8 cellular contexts compared by ENCODE assay signal in genomic region chr19:1847684-1848398, GRCh38. TPM values are rescaled to one million over a fixed set of nuclear protein-coding genes. Genes with fewer than 3 reads are reported as not detected.
DNase-seq lines count a peak whose midpoint lies in the region; ATAC-seq and TF ChIP-seq lines count a peak whose summit lies in the region.

No MANE protein-coding gene starts in this region.

- H3K9me2 ChIP-seq in SU-DHL-6 (replicated peaks; ENCODE audit: insufficient read depth, low read length) = no peaks in the 10 kb centered on the region

- intact Hi-C loops in activated naive CD4-positive, alpha-beta T cell treated with anti-CD3 and anti-CD28 coated beads for 36 hours (cut with micrococcal nuclease) = loop anchor here (1.0 kb wide), 1 partner anchor 36 kb away; the partner anchor contains the start of gene ATP8B3

- H3K27ac Mint-ChIP-seq in activated naive CD4-positive, alpha-beta T cell treated with anti-CD3 and anti-CD28 coated beads for 36 hours = peak overlapping the region; percentile 89
- H3K27ac Mint-ChIP-seq in endodermal cell = peak overlapping the region; percentile 96

- H3K27ac ChIP-seq in SU-DHL-6 (ENCODE audit: low read depth, low read length) (peak overlapping the region; percentile 93), endodermal cell (ENCODE audit: low read depth, low read length) (peak overlapping the region; percentile 44), muscle layer of duodenum (ENCODE audit: low read length) (peak overlapping the region; percentile 58)

- peak overlapping the region; percentile 98 for H3K9ac ChIP-seq in SU-DHL-6 (ENCODE audit: low read length)
- peak overlapping the region; percentile 98 for H3K9ac ChIP-seq in endodermal cell (ENCODE audit: extremely low read depth, low read length, poor library complexity, severe bottlenecking)

- TF ChIP-seq CTCF in SU-DHL-6 (IDR thresholded peaks at IDR 0.05; ENCODE audit: insufficient read depth, low read length, poor library complexity, severe bottlenecking) (no peak), endodermal cell (conservative IDR thresholded peaks at IDR 0.05) (no peak)

- H3K4me3 ChIP-seq in SU-DHL-6 (ENCODE audit: insufficient read depth, low read length, poor library complexity, severe bottlenecking) (peak overlapping the region; percentile 92), endodermal cell (ENCODE audit: low read length) (peak overlapping the region; percentile 89), muscle layer of duodenum (ENCODE audit: low read depth in 1 of 2, low read length in 2 of 2) (peak overlapping the region; percentile 91 to 100)

- no peak overlapping the region for H2AFZ ChIP-seq in SU-DHL-6 (ENCODE audit: low read depth, low read length, severe bottlenecking)

- no peaks in the 10 kb centered on the region for H3K27me3 ChIP-seq in SU-DHL-6 (ENCODE audit: low read length)
- no peaks in the 10 kb centered on the region for H3K27me3 ChIP-seq in endodermal cell (ENCODE audit: control insufficient read depth, insufficient read depth, low read length, poor library complexity, severe bottlenecking)
- no peaks in the 10 kb centered on the region for H3K27me3 ChIP-seq in muscle layer of duodenum (ENCODE audit: low read depth, low read length)

- peaks cover 5% of the 10 kb centered on the region for H3K36me3 Mint-ChIP-seq in activated naive CD4-positive, alpha-beta T cell treated with anti-CD3 and anti-CD28 coated beads for 36 hours (ENCODE audit: low read depth)
- H3K36me3 Mint-ChIP-seq in endodermal cell (ENCODE audit: low read depth) = peaks cover 5% of the 10 kb centered on the region

- peaks cover 13% of the 10 kb centered on the region for H3F3A ChIP-seq in SU-DHL-6 (ENCODE audit: insufficient read depth)

- no peaks in the 10 kb centered on the region for H3K36me3 ChIP-seq in SU-DHL-6 (ENCODE audit: low read length)
- H3K36me3 ChIP-seq in endodermal cell (ENCODE audit: control insufficient read depth, insufficient read depth, low read length) = peaks cover 3% of the 10 kb centered on the region
- peaks cover 3 to 14% of the 10 kb centered on the region in 2 donors for H3K36me3 ChIP-seq in muscle layer of duodenum (ENCODE audit: control insufficient read depth in 1 of 2, insufficient read depth in 2 of 2, low read length in 2 of 2)

- peaks cover 61% of the 10 kb centered on the region for H3K4me1 Mint-ChIP-seq in activated naive CD4-positive, alpha-beta T cell treated with anti-CD3 and anti-CD28 coated beads for 36 hours (ENCODE audit: low read depth)
- peaks cover 10% of the 10 kb centered on the region for H3K4me1 Mint-ChIP-seq in endodermal cell

- H3K9me3 ChIP-seq in SU-DHL-6 (ENCODE audit: insufficient read depth, low read length) (no peaks in the 10 kb centered on the region), endodermal cell (ENCODE audit: control insufficient read depth, low read length) (no peaks in the 10 kb centered on the region), muscle layer of duodenum (ENCODE audit: control insufficient read depth in 1 of 2, low read length in 2 of 2) (no peaks in the 10 kb centered on the region)

- peak; percentile 18 for ATAC-seq in HG03097 (IDR thresholded peaks at IDR 0.05; ENCODE audit: low FRiP score, unreplicated experiment)

- peak overlapping the region; percentile 77 for H3K4me2 ChIP-seq in SU-DHL-6 (ENCODE audit: low read depth, low read length, poor library complexity, severe bottlenecking)

- H4K20me1 ChIP-seq in SU-DHL-6 (ENCODE audit: low read depth, low read length) = peaks cover 8% of the 10 kb centered on the region; the same call in 1 of the 2 replicates

- no peaks in the 10 kb centered on the region for H3K9me3 Mint-ChIP-seq in activated naive CD4-positive, alpha-beta T cell treated with anti-CD3 and anti-CD28 coated beads for 36 hours
- H3K9me3 Mint-ChIP-seq in endodermal cell = no peaks in the 10 kb centered on the region

- H3K4me1 ChIP-seq in endodermal cell (ENCODE audit: control insufficient read depth, insufficient read depth, low read length) = peaks cover 3% of the 10 kb centered on the region
- peaks cover 16 to 66% of the 10 kb centered on the region in 2 donors for H3K4me1 ChIP-seq in muscle layer of duodenum (ENCODE audit: control insufficient read depth in 1 of 2, insufficient read depth in 2 of 2, low read length in 2 of 2)

- peaks cover 60% of the 10 kb centered on the region for H3K79me2 ChIP-seq in SU-DHL-6 (ENCODE audit: insufficient read depth, low read length)

- peak; percentile 22 for DNase-seq in activated naive CD4-positive, alpha-beta T cell treated with anti-CD3 and anti-CD28 coated beads for 36 hours
- no peak for DNase-seq in activated naive CD4-positive, alpha-beta T cell (lab: John Stamatoyannopoulos, UW)
- DNase-seq in endodermal cell (peak; percentile 80), NCI-H2107 treated with DMSO at 0.1 percent for 48 hours (lab: John Stamatoyannopoulos, UW; ENCODE audit: unreplicated experiment) (no peak), germinal center (ENCODE audit: low spot score) (no peak)

- WGBS in endodermal cell (ENCODE audit: insufficient coverage in 1 of 2, insufficient read length in 1 of 2), 2 experiments = 0 to 1% methylated on average over 44 to 72 of the region's 72 CpGs

- H3K27me3 Mint-ChIP-seq in activated naive CD4-positive, alpha-beta T cell treated with anti-CD3 and anti-CD28 coated beads for 36 hours (ENCODE audit: low read depth) = no peaks in the 10 kb centered on the region
- H3K27me3 Mint-ChIP-seq in endodermal cell (ENCODE audit: insufficient read depth) = no peaks in the 10 kb centered on the region

- H3K4me3 Mint-ChIP-seq in activated naive CD4-positive, alpha-beta T cell treated with anti-CD3 and anti-CD28 coated beads for 36 hours = peak overlapping the region; percentile 86
- H3K4me3 Mint-ChIP-seq in endodermal cell = peak overlapping the region; percentile 83

- CTCF ChIA-PET in activated naive CD4-positive, alpha-beta T cell treated with anti-CD3 and anti-CD28 coated beads for 36 hours (lab: Charles Lee) = interaction anchor here (0.9 to 2.2 kb wide), 2 partner anchors 10 to 20 kb away, joined by 3 to 14 read pairs; no protein-coding TSS in a partner anchor

RNA-seq across cellular contexts. Expression of gene REXO1, which starts 0.4 kb away (rescaled TPM):
- total RNA-seq in activated naive CD4-positive, alpha-beta T cell treated with anti-CD3 and anti-CD28 coated beads for 36 hours = 10 to 100 TPM; 39.8 to 47.6 TPM
- total RNA-seq in endodermal cell = 10 to 100 TPM; 51.6 to 56.4 TPM
- polyA plus RNA-seq in endodermal cell (2013, experiment 1 of 2) = 26.5 TPM
- polyA plus RNA-seq in endodermal cell (2013, experiment 2 of 2) = 26.7 TPM

RNA-seq across cellular contexts. Expression of gene KLF16, which starts 15.5 kb away (rescaled TPM):
- 10 to 100 TPM; 13.5 to 15.0 TPM for total RNA-seq in activated naive CD4-positive, alpha-beta T cell treated with anti-CD3 and anti-CD28 coated beads for 36 hours
- 10 to 100 TPM; 39.0 to 42.9 TPM for total RNA-seq in endodermal cell
- polyA plus RNA-seq in endodermal cell (2013, experiment 1 of 2) = 19.2 TPM
- 17.1 TPM for polyA plus RNA-seq in endodermal cell (2013, experiment 2 of 2)

RNA-seq across cellular contexts. Expression of gene ATP8B3, which starts 35.8 kb away (rescaled TPM):
- total RNA-seq in activated naive CD4-positive, alpha-beta T cell treated with anti-CD3 and anti-CD28 coated beads for 36 hours = 1 to 10 TPM; 6.1 to 8.4 TPM
- 1 to 10 TPM; 2.3 to 3.4 TPM for total RNA-seq in endodermal cell
- polyA plus RNA-seq in endodermal cell (2013, experiment 1 of 2) = 3.7 TPM
- polyA plus RNA-seq in endodermal cell (2013, experiment 2 of 2) = 3.3 TPM

RNA-seq across cellular contexts. Expression of gene ABHD17A, which starts 37.5 kb away (rescaled TPM):
- 10 to 100 TPM; 79.3 to 79.9 TPM for total RNA-seq in activated naive CD4-positive, alpha-beta T cell treated with anti-CD3 and anti-CD28 coated beads for 36 hours
- total RNA-seq in endodermal cell = 10 to 100 TPM; 50.6 to 52.9 TPM
- 45.1 TPM for polyA plus RNA-seq in endodermal cell (2013, experiment 1 of 2)
- 45.7 TPM for polyA plus RNA-seq in endodermal cell (2013, experiment 2 of 2)

RNA-seq across cellular contexts. Expression of gene ADAT3, which starts 57.4 kb away (rescaled TPM):
- total RNA-seq in activated naive CD4-positive, alpha-beta T cell treated with anti-CD3 and anti-CD28 coated beads for 36 hours = 1 to 10 TPM; 3.0 to 3.4 TPM
- 10 to 100 TPM in 1 of 2 donors, 1 to 10 TPM in 1; 9.9 to 13.8 TPM for total RNA-seq in endodermal cell
- polyA plus RNA-seq in endodermal cell (2013, experiment 1 of 2) = 4.5 TPM
- polyA plus RNA-seq in endodermal cell (2013, experiment 2 of 2) = 3.1 TPM

Comparison
In these comparisons a context has a peak if more than half of its experiments do, and no peak if none do; other contexts are left out.
1. DNase-seq: peak in activated naive CD4-positive, alpha-beta T cell treated with anti-CD3 and anti-CD28 coated beads for 36 hours (single experiment) and endodermal cell (single experiment); none in activated naive CD4-positive, alpha-beta T cell (0 of 4), NCI-H2107 treated with DMSO at 0.1 percent for 48 hours (single experiment) and germinal center (single experiment).
2. Peak in every context shown above with its lines, with median percentiles within 50 percentile points of each other: H3K27ac ChIP-seq and H3K4me3 ChIP-seq.